Comparison of ENCODE assay signal across 8 cellular contexts in the genomic region with DNA sequence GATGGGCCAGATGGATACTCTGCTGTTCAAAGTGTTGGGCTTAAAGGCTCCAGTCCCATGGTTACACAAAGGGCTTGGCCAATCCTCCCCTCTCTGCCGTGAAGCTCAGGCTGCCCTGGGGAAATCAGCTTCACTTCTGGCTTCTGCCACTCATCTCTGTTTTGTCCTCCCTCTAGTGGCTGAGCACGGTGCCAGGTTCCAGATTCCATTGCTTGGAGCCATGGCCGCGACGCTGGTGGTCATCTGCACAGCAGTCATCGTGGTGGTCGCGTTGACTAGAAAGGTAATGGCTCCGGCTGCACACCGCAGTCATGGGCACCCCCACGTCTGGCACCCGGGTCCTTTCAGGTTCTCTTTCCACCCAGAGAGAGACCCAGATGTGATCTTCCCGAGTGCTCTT. TPM values are rescaled to one million over a fixed set of nuclear protein-coding genes. Genes with fewer than 3 reads are reported as not detected.
A peak's percentile ranks its signal among the peaks of the same experiment; 100 is the strongest.
DNase-seq lines count a peak whose midpoint lies in the region; ATAC-seq and TF ChIP-seq lines count a peak whose summit lies in the region.

No MANE protein-coding gene starts in this region.

- ATAC-seq in CD8-positive, alpha-beta T cell: peak; percentile 59
- no peak for ATAC-seq in HG03469 (IDR thresholded peaks at IDR 0.05; ENCODE audit: unreplicated experiment)
- ATAC-seq in HG02571 (IDR thresholded peaks at IDR 0.05; ENCODE audit: unreplicated experiment): no peak

- peak overlapping the region; percentile 72 for H3K4me3 Mint-ChIP-seq in CD8-positive, alpha-beta T cell
- no peak overlapping the region for H3K4me3 Mint-ChIP-seq in chondrocyte (ENCODE audit: unreplicated experiment)

- DNase-seq in CD8-positive, alpha-beta T cell: peak in 3 of 7 experiments; percentile 30 to 46 (median 44)
- DNase-seq in H7 (peak; percentile 62), RPMI7951 (ENCODE audit: low read depth) (peak; percentile 68), chondrocyte (ENCODE audit: low spot score) (no peak), osteoblast (ENCODE audit: insufficient read length, low spot score, missing footprints) (peak; percentile 81), midbrain (lab: John Stamatoyannopoulos, UW) (no peak)

- H3K9me3 ChIP-seq in CD8-positive, alpha-beta T cell (ENCODE audit: low read length): no peaks in the 10 kb centered on the region
- H3K9me3 ChIP-seq in osteoblast (ENCODE audit: low read depth, low read length): no peaks in the 10 kb centered on the region

- H3K4me1 ChIP-seq in CD8-positive, alpha-beta T cell (ENCODE audit: insufficient read depth, low read length): peaks cover 11% of the 10 kb centered on the region
- H3K4me1 ChIP-seq in osteoblast (ENCODE audit: insufficient read depth, low read length): no peaks in the 10 kb centered on the region

- POLR2A ChIA-PET in CD8-positive, alpha-beta T cell (lab: Charles Lee): interaction anchor here (0.5 to 3.1 kb wide), 3 partner anchors 11 to 1160 kb away, joined by 4 to 12 read pairs (median 6); no protein-coding TSS in a partner anchor

- peaks cover 45% of the 10 kb centered on the region for H3K4me1 Mint-ChIP-seq in CD8-positive, alpha-beta T cell (ENCODE audit: low read depth)
- H3K4me1 Mint-ChIP-seq in chondrocyte (ENCODE audit: low read depth): no peaks in the 10 kb centered on the region

- H4K20me1 ChIP-seq in osteoblast (ENCODE audit: insufficient read depth, low read length): no peaks in the 10 kb centered on the region

- TF ChIP-seq CTCF in CD8-positive, alpha-beta T cell (IDR thresholded peaks at IDR 0.05): peak; percentile 38
- TF ChIP-seq CTCF in chondrocyte (IDR thresholded peaks at IDR 0.05) (peak; percentile 69), osteoblast (IDR thresholded peaks at IDR 0.05; ENCODE audit: extremely low read depth, low read depth, low read length) (peak; percentile 50)

- no peak overlapping the region for H3K27ac ChIP-seq in CD8-positive, alpha-beta T cell (ENCODE audit: low read depth, low read length)
- H3K27ac ChIP-seq in osteoblast (ENCODE audit: low read depth, low read length): no peak overlapping the region

- no peaks in the 10 kb centered on the region for H3K36me3 ChIP-seq in CD8-positive, alpha-beta T cell (ENCODE audit: insufficient read depth, low read length)
- H3K36me3 ChIP-seq in H7 (replicated peaks; ENCODE audit: control insufficient read depth, insufficient read depth, low read length) (no peaks in the 10 kb centered on the region), osteoblast (ENCODE audit: insufficient read depth, low read length) (no peaks in the 10 kb centered on the region)

- peak overlapping the region; percentile 80 for H3K27ac Mint-ChIP-seq in CD8-positive, alpha-beta T cell
- H3K27ac Mint-ChIP-seq in chondrocyte (ENCODE audit: unreplicated experiment): no peak overlapping the region

- H3K79me2 ChIP-seq in osteoblast (ENCODE audit: insufficient read depth, low read length): no peaks in the 10 kb centered on the region

- no peaks in the 10 kb centered on the region for H3K27me3 ChIP-seq in CD8-positive, alpha-beta T cell (ENCODE audit: insufficient read depth, low read length)
- H3K27me3 ChIP-seq in H7 (ENCODE audit: control insufficient read depth, insufficient read depth, low read length) (no peaks in the 10 kb centered on the region), osteoblast (ENCODE audit: insufficient read depth, low read length) (peaks cover 3% of the 10 kb centered on the region)

- no peak overlapping the region for H3K4me3 ChIP-seq in CD8-positive, alpha-beta T cell (ENCODE audit: low read depth, low read length)
- H3K4me3 ChIP-seq in H7 (ENCODE audit: insufficient read depth, low read depth, low read length) (no peak overlapping the region), osteoblast (ENCODE audit: insufficient read depth, low read length) (no peak overlapping the region)

- intact Hi-C loops in CD8-positive, alpha-beta T cell (cut with DNase I, micrococcal nuclease): loop anchor here (1.0 to 10.0 kb wide), 4 partner anchors 147 to 562 kb away; partner anchors contain the start of genes ATP6V1A (in 1 of the 2) and NAA50 (in 1 of the 2)

- no peak overlapping the region for H3K4me2 ChIP-seq in osteoblast (ENCODE audit: insufficient read depth, low read length)

- peaks cover 16% of the 10 kb centered on the region for H3K36me3 Mint-ChIP-seq in CD8-positive, alpha-beta T cell
- H3K36me3 Mint-ChIP-seq in chondrocyte (ENCODE audit: low read depth): no peaks in the 10 kb centered on the region

- CTCF ChIA-PET in CD8-positive, alpha-beta T cell (lab: Charles Lee): interaction anchor here (0.5 to 3.9 kb wide), 17 partner anchors 8 to 148 kb away, joined by 3 to 53 read pairs (median 4); no protein-coding TSS in a partner anchor

- no peaks in the 10 kb centered on the region for H3K9me3 Mint-ChIP-seq in CD8-positive, alpha-beta T cell
- no peaks in the 10 kb centered on the region for H3K9me3 Mint-ChIP-seq in chondrocyte (ENCODE audit: low read depth)

- no peak overlapping the region for H2AFZ ChIP-seq in osteoblast (ENCODE audit: low read length)

- no peaks in the 10 kb centered on the region for H3K27me3 Mint-ChIP-seq in CD8-positive, alpha-beta T cell (ENCODE audit: low read depth)
- peaks cover 22% of the 10 kb centered on the region for H3K27me3 Mint-ChIP-seq in chondrocyte (ENCODE audit: low read depth)

RNA-seq across cellular contexts. Expression of gene TIGIT, which starts 5.6 kb away (rescaled TPM):
- total RNA-seq in CD8-positive, alpha-beta T cell: 1 to 10 TPM; 8.7 to 9.8 TPM
- not detected in 2 replicates for total RNA-seq in H7 (2014; rRNA removed; shearing (Covaris generic))
- not detected in 2 replicates for total RNA-seq in RPMI7951 (2014; rRNA removed; shearing (Covaris generic))
- not detected in 3 replicates for total RNA-seq in chondrocyte
- total RNA-seq in osteoblast: not detected in 2 replicates

Comparison
In these comparisons a context has a peak if more than half of its experiments do, and no peak if none do; other contexts are left out.
1. DNase-seq: peak in H7 (single experiment), RPMI7951 (single experiment) and osteoblast (single experiment); none in chondrocyte (single experiment) and midbrain (single experiment).
2. Peak in every context shown above with its lines, with median percentiles within 50 percentile points of each other: CTCF ChIP-seq.